12 cellular contexts compared by ENCODE assay signal in the genomic region with DNA sequence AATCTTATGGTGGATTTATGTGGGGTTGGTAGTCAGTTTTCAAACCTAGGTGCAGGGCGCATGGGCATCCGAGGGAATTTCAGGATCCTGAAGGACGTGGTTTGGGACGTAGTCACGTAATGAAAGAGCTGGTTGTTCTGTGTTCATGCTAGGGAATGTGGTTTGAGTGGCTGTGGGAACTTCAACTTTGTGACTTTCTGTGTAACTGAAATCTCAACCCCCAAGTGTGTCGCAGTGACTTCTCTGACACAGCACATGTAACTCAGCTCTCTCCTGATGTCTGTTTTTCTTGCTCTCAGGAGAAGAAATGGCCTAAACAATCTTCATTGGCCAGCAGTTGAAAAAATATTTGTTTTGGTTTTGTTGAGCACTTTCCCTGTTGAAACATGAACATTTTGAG.
DNase-seq lines count a peak whose midpoint lies in the region; ATAC-seq and TF ChIP-seq lines count a peak whose summit lies in the region.
"Had no signal": no experiment of that assay in that cellular context is flagged by ENCODE, and none has a peak within 500 bp of the region (broad histone marks: within the 10 kb centered on the region; RNA-seq: fewer than 3 reads in every experiment).

No MANE protein-coding gene starts in this region.

- no peak overlapping the region for H3K4ac ChIP-seq in neuronal stem cell (ENCODE audit: low read length)

- no peak overlapping the region for H2BK15ac ChIP-seq in neuronal stem cell (ENCODE audit: low read length)

- TF ChIP-seq CTCF in C4-2B (conservative IDR thresholded peaks at IDR 0.05) = no peak
- TF ChIP-seq CTCF in NB4 (IDR thresholded peaks at IDR 0.05; ENCODE audit: low read depth, low read length) = no peak
- TF ChIP-seq CTCF in endodermal cell (conservative IDR thresholded peaks at IDR 0.05) = no peak

- H3K14ac ChIP-seq in neuronal stem cell (ENCODE audit: low read length) = no peak overlapping the region

- H3K36me3 Mint-ChIP-seq in endodermal cell (ENCODE audit: low read depth) = no peaks in the 10 kb centered on the region
- no peaks in the 10 kb centered on the region for H3K36me3 Mint-ChIP-seq in stimulated activated memory B cell treated with anti-CD40 and anti-IgM and Interleukin-4, amounts not matched to agents 10 μg/mL and 1 μg/mL and 100 μg/mL, for 72 hours

- H3K79me1 ChIP-seq in neuronal stem cell (ENCODE audit: low read depth, low read length) = no peaks in the 10 kb centered on the region

- DNase-seq in NB4 (ENCODE audit: low read depth) = peak; percentile 51
- no peak for DNase-seq in endodermal cell
- DNase-seq in neuronal stem cell (ENCODE audit: low spot score) = no peak
- DNase-seq in stimulated activated CD8-positive, alpha-beta memory T cell treated with anti-CD3 and anti-CD28 coated beads, Interleukin-4, amount 100 ng/mL, for 48 hours = no peak
- DNase-seq in NCI-H510A (lab: John Stamatoyannopoulos, UW) = no peak
- no peak for DNase-seq in C1 segment of cervical spinal cord (lab: John Stamatoyannopoulos, UW)
- DNase-seq: Caco-2; central memory CD4-positive, alpha-beta T cell; NCI-H1048 had no signal

- no peak overlapping the region for H4K91ac ChIP-seq in neuronal stem cell (ENCODE audit: low read depth, low read length, poor library complexity)

- no peak for TF ChIP-seq POLR2A in NB4 (IDR thresholded peaks at IDR 0.05; ENCODE audit: extremely low read depth, insufficient read length)

- H4K8ac ChIP-seq in neuronal stem cell (ENCODE audit: low read depth, low read length) = no peak overlapping the region

- H2BK5ac ChIP-seq in neuronal stem cell (ENCODE audit: low read length) = no peak overlapping the region

- H2AK5ac ChIP-seq in neuronal stem cell (ENCODE audit: low read depth, low read length) = no peak overlapping the region

- H3K23ac ChIP-seq in neuronal stem cell (ENCODE audit: low read depth, low read length, poor library complexity) = no peak overlapping the region

- H3K4me3 ChIP-seq in NB4 (ENCODE audit: low read depth, low read length) = no peak overlapping the region
- H3K4me3 ChIP-seq in endodermal cell (ENCODE audit: low read length) = no peak overlapping the region
- H3K4me3 ChIP-seq in neuronal stem cell (ENCODE audit: low read length in 2 of 2) = no peak overlapping the region

- H3K36me3 ChIP-seq in endodermal cell (ENCODE audit: control insufficient read depth, insufficient read depth, low read length) (no peaks in the 10 kb centered on the region), neuronal stem cell (replicated peaks in 1 of 2; ENCODE audit: control insufficient read depth in 2 of 2, insufficient read depth in 2 of 2, low read length in 2 of 2) (no peaks in the 10 kb centered on the region)

- peak overlapping the region; percentile 53; the same call in 1 of the 2 replicates for H3K27ac ChIP-seq in C4-2B
- no peak overlapping the region for H3K27ac ChIP-seq in endodermal cell (ENCODE audit: low read depth, low read length)
- H3K27ac ChIP-seq in neuronal stem cell (replicated peaks; ENCODE audit: low read length) = no peak overlapping the region

- no peaks in the 10 kb centered on the region for H3K9me3 Mint-ChIP-seq in endodermal cell
- peaks cover 6% of the 10 kb centered on the region for H3K9me3 Mint-ChIP-seq in stimulated activated memory B cell treated with anti-CD40 and anti-IgM and Interleukin-4, amounts not matched to agents 10 μg/mL and 1 μg/mL and 100 μg/mL, for 72 hours

- H3K4me1 ChIP-seq in endodermal cell (ENCODE audit: control insufficient read depth, insufficient read depth, low read length) (peaks cover 6% of the 10 kb centered on the region), neuronal stem cell (ENCODE audit: control insufficient read depth in 2 of 2, insufficient read depth in 1 of 2, low read depth in 1 of 2, low read length in 2 of 2) (peaks cover 0 to 5% of the 10 kb centered on the region in 2 donors)

- H2AFZ ChIP-seq in neuronal stem cell (ENCODE audit: low read length) = peak overlapping the region; percentile 63

- no peak overlapping the region for H3K18ac ChIP-seq in neuronal stem cell (ENCODE audit: low read length)

- peaks cover 5% of the 10 kb centered on the region for H3K27me3 Mint-ChIP-seq in endodermal cell (ENCODE audit: insufficient read depth)
- no peaks in the 10 kb centered on the region for H3K27me3 Mint-ChIP-seq in stimulated activated memory B cell treated with anti-CD40 and anti-IgM and Interleukin-4, amounts not matched to agents 10 μg/mL and 1 μg/mL and 100 μg/mL, for 72 hours
- H3K27me3 Mint-ChIP-seq: stimulated activated naive CD8-positive, alpha-beta T cell treated with anti-CD3 and anti-CD28 coated beads, Interleukin-15, Interleukin-2, amounts not matched to agents 100 ng/mL and 50 ng/mL, for 24 hours had no signal

- no peaks in the 10 kb centered on the region for H3K9me3 ChIP-seq in endodermal cell (ENCODE audit: control insufficient read depth, low read length)
- no peaks in the 10 kb centered on the region for H3K9me3 ChIP-seq in neuronal stem cell (replicated peaks in 1 of 2; ENCODE audit: control insufficient read depth in 2 of 2, insufficient read depth in 1 of 2, low read depth in 1 of 2, low read length in 2 of 2)
- H3K9me3 ChIP-seq: Caco-2 had no signal

- H3K27me3 ChIP-seq in endodermal cell (ENCODE audit: control insufficient read depth, insufficient read depth, low read length, poor library complexity, severe bottlenecking) (no peaks in the 10 kb centered on the region), neuronal stem cell (ENCODE audit: control insufficient read depth in 3 of 3, insufficient read depth in 3 of 3, low read depth in 1 of 3, low read length in 3 of 3) (no peaks in the 10 kb centered on the region)

- 88 to 100% methylated on average over 3 to 6 of the region's 6 CpGs for WGBS in endodermal cell (ENCODE audit: insufficient coverage in 1 of 2, insufficient read length in 1 of 2), 2 experiments
- WGBS in neuronal stem cell (ENCODE audit: extremely low coverage in 2 of 2, insufficient read length in 2 of 2, insufficient replicate concordance in 1 of 2), 2 donors = no CpG with 5 or more reads among the region's 6 CpGs

- H3K4me1 Mint-ChIP-seq in endodermal cell = peaks cover 14% of the 10 kb centered on the region
- H3K4me1 Mint-ChIP-seq in stimulated activated memory B cell treated with anti-CD40 and anti-IgM and Interleukin-4, amounts not matched to agents 10 μg/mL and 1 μg/mL and 100 μg/mL, for 72 hours = peaks cover 57% of the 10 kb centered on the region

- H2BK12ac ChIP-seq in neuronal stem cell (ENCODE audit: low read length) = no peak overlapping the region

- no peak overlapping the region for H3K4me2 ChIP-seq in neuronal stem cell (ENCODE audit: insufficient read depth, low read length, poor library complexity, severe bottlenecking)

- ATAC-seq in stimulated activated memory B cell treated with anti-CD40 and anti-IgM and Interleukin-4, amounts not matched to agents 10 μg/mL and 1 μg/mL and 100 μg/mL, for 72 hours = no peak

- peak overlapping the region; percentile 52 for H3K27ac Mint-ChIP-seq in endodermal cell
- no peak overlapping the region for H3K27ac Mint-ChIP-seq in stimulated activated memory B cell treated with anti-CD40 and anti-IgM and Interleukin-4, amounts not matched to agents 10 μg/mL and 1 μg/mL and 100 μg/mL, for 72 hours

- H3K9ac ChIP-seq in endodermal cell (ENCODE audit: extremely low read depth, low read length, poor library complexity, severe bottlenecking) (no peak overlapping the region), neuronal stem cell (ENCODE audit: low read depth, low read length, poor library complexity) (no peak overlapping the region)

- H3K4me3 Mint-ChIP-seq in endodermal cell = no peak overlapping the region
- no peak overlapping the region for H3K4me3 Mint-ChIP-seq in stimulated activated memory B cell treated with anti-CD40 and anti-IgM and Interleukin-4, amounts not matched to agents 10 μg/mL and 1 μg/mL and 100 μg/mL, for 72 hours
- H3K4me3 Mint-ChIP-seq: stimulated activated naive CD8-positive, alpha-beta T cell treated with anti-CD3 and anti-CD28 coated beads, Interleukin-15, Interleukin-2, amounts not matched to agents 100 ng/mL and 50 ng/mL, for 24 hours had no signal

- H2BK120ac ChIP-seq in neuronal stem cell (ENCODE audit: low read depth, low read length) = no peak overlapping the region
